25 cellular contexts compared by ENCODE assay signal in genomic region chr17:81964081-81964849, GRCh38. TPM values are rescaled to one million over a fixed set of nuclear protein-coding genes. Genes with fewer than 3 reads are reported as not detected.
"Had no signal": no experiment of that assay in that cellular context is flagged by ENCODE, and none has a peak within 500 bp of the region (broad histone marks: within the 10 kb centered on the region; RNA-seq: fewer than 3 reads in every experiment).

No MANE protein-coding gene starts in this region.

- H3K4me3 Mint-ChIP-seq: activated CD4-positive, alpha-beta memory T cell treated with anti-CD3 and anti-CD28 coated beads, Interleukin-2, amount 10 ng/mL, durations not matched to agents 7 days and 5 days; activated CD4-positive, alpha-beta T cell treated with anti-CD3 and anti-CD28 coated beads, Interleukin-2, amount 10 ng/mL, durations not matched to agents 24 days and 14 days; activated T-cell treated with anti-CD3 and anti-CD28 coated beads, Interleukin-2, amount 50 U/mL, for 72 hours; mesothelial cell of epicardium; natural killer cell had no signal

- H3K27ac ChIP-seq: brain microvascular endothelial cell, dorsolateral prefrontal cortex, esophagus muscularis mucosa, left lung, sigmoid colon, thoracic aorta, upper lobe of left lung had no signal

- H3K9me3 Mint-ChIP-seq: activated CD4-positive, alpha-beta memory T cell treated with anti-CD3 and anti-CD28 coated beads, Interleukin-2, amount 10 ng/mL, durations not matched to agents 7 days and 5 days; activated CD4-positive, alpha-beta T cell treated with anti-CD3 and anti-CD28 coated beads, Interleukin-2, amount 10 ng/mL, durations not matched to agents 24 days and 14 days; activated T-cell treated with anti-CD3 and anti-CD28 coated beads, Interleukin-2, amount 50 U/mL, for 72 hours; mesothelial cell of epicardium; natural killer cell had no signal

- H3K36me3 Mint-ChIP-seq: mesothelial cell of epicardium, natural killer cell had no signal

- DNase-seq: activated CD4-positive, alpha-beta memory T cell treated with anti-CD3 and anti-CD28 coated beads, Interleukin-2, amount 10 ng/mL, durations not matched to agents 7 days and 5 days; activated CD4-positive, alpha-beta T cell treated with anti-CD3 and anti-CD28 coated beads, Interleukin-2, amount 10 ng/mL, durations not matched to agents 24 days and 14 days; activated effector memory CD4-positive, alpha-beta T cell treated with Interleukin-2 at 50 U/mL for 16 hours; activated naive CD4-positive, alpha-beta T cell treated with anti-CD3 and anti-CD28 coated beads, Interleukin-2, amount 50 U/mL, for 16 hours; activated T-cell treated with anti-CD3 and anti-CD28 coated beads, Interleukin-2, amount 50 U/mL, for 72 hours; aorta; brain microvascular endothelial cell; caudate nucleus; dorsolateral prefrontal cortex; hippocampal formation; kidney glomerular epithelial cell; left lung; natural killer cell; occipital lobe; sigmoid colon; stimulated activated CD4-positive, alpha-beta T cell treated with anti-CD3 and anti-CD28 coated beads, Interleukin-4, amount 100 ng/mL, for 1 hour; stimulated activated naive CD4-positive, alpha-beta T cell had no signal

- H3K4me1 Mint-ChIP-seq: natural killer cell had no signal

- H3K9me3 ChIP-seq: esophagus muscularis mucosa, left lung, sigmoid colon, thoracic aorta, upper lobe of left lung had no signal

- H3K36me3 ChIP-seq: brain microvascular endothelial cell, esophagus muscularis mucosa, left lung, sigmoid colon, thoracic aorta, upper lobe of left lung had no signal

- H3K4me3 ChIP-seq: dorsolateral prefrontal cortex, esophagus muscularis mucosa, left lung, lung, sigmoid colon, thoracic aorta, upper lobe of left lung had no signal

- H3K27ac Mint-ChIP-seq: activated CD4-positive, alpha-beta memory T cell treated with anti-CD3 and anti-CD28 coated beads, Interleukin-2, amount 10 ng/mL, durations not matched to agents 7 days and 5 days; activated CD4-positive, alpha-beta T cell treated with anti-CD3 and anti-CD28 coated beads, Interleukin-2, amount 10 ng/mL, durations not matched to agents 24 days and 14 days; activated T-cell treated with anti-CD3 and anti-CD28 coated beads, Interleukin-2, amount 50 U/mL, for 72 hours; mesothelial cell of epicardium; natural killer cell had no signal

RNA-seq across cellular contexts. Expression of gene NOTUM, which starts 3.3 kb away (rescaled TPM):
- total RNA-seq: natural killer cell, posterior vena cava, sigmoid colon, thoracic aorta had no signal

RNA-seq across cellular contexts. Expression of gene MYADML2, which starts 17.2 kb away (rescaled TPM):
- total RNA-seq: activated CD4-positive, alpha-beta memory T cell treated with anti-CD3 and anti-CD28 coated beads, Interleukin-2, amount 10 ng/mL, durations not matched to agents 7 days and 5 days; activated CD4-positive, alpha-beta T cell treated with anti-CD3 and anti-CD28 coated beads, Interleukin-2, amount 10 ng/mL, durations not matched to agents 24 days and 14 days; activated T-cell treated with anti-CD3 and anti-CD28 coated beads, Interleukin-2, amount 50 U/mL, for 72 hours; aorta; esophagus muscularis mucosa; left lung; lung; mesothelial cell of epicardium; natural killer cell; posterior vena cava; renal cortical epithelial cell; sigmoid colon; T-helper 2 cell treated with Interferon-gamma antibody and Interleukin-4, amounts not matched to agents 100 ng/mL and 5 ng/mL, for 36 hours; thoracic aorta; upper lobe of left lung had no signal
